ENCODE assay signal across 1 cellular context in the genomic region with DNA sequence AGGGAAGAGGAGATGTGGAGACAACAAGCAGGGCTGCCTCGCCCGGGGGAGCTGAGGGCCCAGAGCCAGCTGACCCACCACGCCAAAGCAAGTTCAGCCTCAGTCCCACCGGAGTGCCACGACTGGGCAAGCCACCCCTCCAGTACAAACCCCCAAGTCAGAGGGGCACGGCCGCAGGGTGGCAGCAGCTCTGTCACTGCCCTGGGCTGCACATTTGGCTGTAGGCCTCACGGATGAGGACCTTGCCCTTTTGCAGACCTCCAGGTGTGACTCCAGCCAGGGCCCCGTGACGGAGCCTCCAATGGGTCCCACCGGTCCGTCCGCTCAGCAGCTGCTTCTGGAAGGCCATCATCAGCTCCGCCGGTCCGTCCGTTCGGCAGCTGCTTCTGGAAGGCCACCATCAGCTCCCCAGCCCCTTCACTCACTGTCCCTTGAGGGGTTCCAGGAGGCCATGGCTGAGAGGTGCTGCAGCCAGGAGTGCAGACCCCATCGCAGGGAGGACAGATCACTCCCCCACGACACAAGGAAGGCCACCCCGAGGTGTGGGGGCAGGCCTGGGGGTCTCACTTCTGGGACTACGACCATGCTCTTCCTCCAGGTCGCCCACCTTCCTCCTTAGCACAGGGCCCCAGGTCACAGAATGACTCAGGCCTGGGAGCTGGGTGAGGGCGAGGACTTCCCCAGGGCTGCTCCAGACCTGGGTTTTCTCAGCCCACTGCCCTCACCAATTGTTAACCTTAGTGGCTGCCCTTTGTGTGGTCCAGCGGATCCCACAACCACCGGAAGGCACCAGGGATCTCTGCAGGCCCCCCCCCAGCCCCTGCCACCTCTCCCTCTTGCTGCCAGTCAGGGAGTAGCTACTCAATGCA.
TF ChIP-seq lines count a peak whose summit lies in the region.

No MANE protein-coding gene starts in this region.

TF ChIP-seq in GM12878, 131 proteins besides CTCF, POLR2A, EP300 and RAD21:
- TF ChIP-seq RELA (IDR thresholded peaks at IDR 0.05; ENCODE audit: borderline replicate concordance, partially characterized antibody) (no peak), BACH1 (IDR thresholded peaks at IDR 0.05; ENCODE audit: borderline replicate concordance) (no peak), PAX8 (IDR thresholded peaks at IDR 0.05) (no peak)
